ENCODE assay signal across 27 cellular contexts in the genomic region with DNA sequence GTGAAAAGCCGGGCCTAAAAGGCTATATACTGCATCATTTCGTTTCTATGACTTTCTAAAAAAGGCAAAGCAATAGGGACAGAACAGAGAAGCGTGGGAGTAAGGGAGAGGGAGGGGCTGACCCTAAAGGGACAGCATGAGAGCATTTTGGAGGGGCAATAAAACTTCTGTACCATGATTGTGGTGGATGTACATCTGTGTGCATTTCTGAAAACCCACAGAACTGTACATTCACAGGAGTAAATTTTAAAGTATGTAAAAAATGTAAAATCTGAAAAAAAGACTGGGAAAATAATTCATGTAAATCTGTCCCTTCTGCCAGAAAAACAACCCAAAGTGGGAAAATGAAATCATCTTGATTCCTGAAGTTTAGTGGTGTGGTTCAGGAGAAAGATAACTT.
A peak's percentile ranks its signal among the peaks of the same experiment; 100 is the strongest.
DNase-seq lines count a peak whose midpoint lies in the region; ATAC-seq and TF ChIP-seq lines count a peak whose summit lies in the region.
"Had no signal": no experiment of that assay in that cellular context is flagged by ENCODE, and none has a peak within 500 bp of the region (broad histone marks: within the 10 kb centered on the region; RNA-seq: fewer than 3 reads in every experiment).

No MANE protein-coding gene starts in this region.

- H3K4me2 ChIP-seq in hepatocyte: no peak overlapping the region

- 72% methylated on average over 3 of the region's 3 CpGs for WGBS in hepatocyte (ENCODE audit: low lambda C conversion rate, missing lambda C conversion rate)

- no peaks in the 10 kb centered on the region for H3K9me3 Mint-ChIP-seq in osteocyte (ENCODE audit: unreplicated experiment)
- H3K9me3 Mint-ChIP-seq: activated B cell treated with CpG ODN at 0.5 μM for 24 hours; activated T-helper 17 cell treated with anti-CD3 and anti-CD28 coated beads, Interleukin-2, amount 50 U/mL, for 72 hours; endodermal cell; type B pancreatic cell had no signal

- H3K4me1 ChIP-seq in hepatocyte (ENCODE audit: insufficient read depth): no peaks in the 10 kb centered on the region
- H3K4me1 ChIP-seq: esophagus muscularis mucosa, heart left ventricle had no signal

- H3K36me3 ChIP-seq in hepatocyte (replicated peaks; ENCODE audit: insufficient read depth, low read depth): no peaks in the 10 kb centered on the region
- H3K36me3 ChIP-seq: esophagus muscularis mucosa, heart left ventricle, neutrophil had no signal

- no peaks in the 10 kb centered on the region for H4K20me1 ChIP-seq in hepatocyte (ENCODE audit: insufficient read depth, poor library complexity, severe bottlenecking)

- no peak overlapping the region for H3K27ac ChIP-seq in hepatocyte
- H3K27ac ChIP-seq: esophagus muscularis mucosa, heart left ventricle, neutrophil had no signal

- H3K27me3 Mint-ChIP-seq in osteocyte (ENCODE audit: unreplicated experiment): no peaks in the 10 kb centered on the region
- H3K27me3 Mint-ChIP-seq: activated B cell treated with CpG ODN at 0.5 μM for 24 hours had no signal

- TF ChIP-seq CTCF in osteocyte (IDR thresholded peaks at IDR 0.05): no peak
- no peak for TF ChIP-seq CTCF in hepatocyte (IDR thresholded peaks at IDR 0.05; ENCODE audit: poor library complexity)

- DNase-seq in HS-27A (ENCODE audit: low read depth): peak; percentile 85
- DNase-seq in amniotic stem cell (lab: John Stamatoyannopoulos, UW): peak; percentile 18
- peak; percentile 79 for DNase-seq in fibroblast of peridontal ligament (ENCODE audit: extremely low read depth)
- DNase-seq in osteocyte (ENCODE audit: extremely low spot score, unreplicated experiment): no peak
- no peak for DNase-seq in hepatocyte (ENCODE audit: low spot score)
- no peak for DNase-seq in HuH-7.5 (ENCODE audit: low spot score)
- DNase-seq in SIG-M5 (lab: John Stamatoyannopoulos, UW): no peak
- DNase-seq: activated B cell treated with CpG ODN at 0.5 μM for 24 hours; activated CD4-positive, alpha-beta T cell treated with anti-CD3 and anti-CD28 coated beads, Interleukin-2, amount 50 U/mL, for 48 hours; activated CD8-positive, alpha-beta memory T cell treated with anti-CD3 and anti-CD28 coated beads, Interleukin-2, amount 50 U/mL, for 4 hours; cortex of kidney; endodermal cell; heart left ventricle; left colon; mesendoderm; NCI-H2029 treated with DMSO at 0.1 percent for 48 hours; NCI-H226; NCI-H748 treated with DMSO at 0.1 percent for 48 hours; small intestine; stimulated activated CD4-positive, alpha-beta T cell treated with anti-CD3 and anti-CD28 coated beads, Interleukin-2, amount 100 ng/mL, for 24 hours; T1000 had no signal

- H3K9me2 ChIP-seq in hepatocyte (replicated peaks; ENCODE audit: insufficient read depth): no peaks in the 10 kb centered on the region

- no peak overlapping the region for H2AFZ ChIP-seq in hepatocyte

- H3K4me3 ChIP-seq in hepatocyte: no peak overlapping the region
- H3K4me3 ChIP-seq: esophagus muscularis mucosa, heart left ventricle had no signal

- H3K36me3 Mint-ChIP-seq in osteocyte (ENCODE audit: unreplicated experiment): no peaks in the 10 kb centered on the region
- H3K36me3 Mint-ChIP-seq: activated naive CD8-positive, alpha-beta T cell; type B pancreatic cell had no signal

- no peaks in the 10 kb centered on the region for H3K79me2 ChIP-seq in hepatocyte

- H3K4me1 Mint-ChIP-seq in osteocyte (ENCODE audit: unreplicated experiment): peaks cover 33% of the 10 kb centered on the region
- H3K4me1 Mint-ChIP-seq: activated B cell treated with CpG ODN at 0.5 μM for 24 hours; activated T-helper 17 cell treated with anti-CD3 and anti-CD28 coated beads, Interleukin-2, amount 50 U/mL, for 72 hours; endodermal cell had no signal

- H3K9me3 ChIP-seq in hepatocyte (ENCODE audit: low read depth): no peaks in the 10 kb centered on the region
- H3K9me3 ChIP-seq: esophagus muscularis mucosa, heart left ventricle, neutrophil had no signal

- H3K27ac Mint-ChIP-seq in osteocyte (ENCODE audit: unreplicated experiment): peak overlapping the region; percentile 20
- H3K27ac Mint-ChIP-seq: activated B cell treated with CpG ODN at 0.5 μM for 24 hours; activated naive CD8-positive, alpha-beta T cell; activated T-helper 17 cell treated with anti-CD3 and anti-CD28 coated beads, Interleukin-2, amount 50 U/mL, for 72 hours; endodermal cell; type B pancreatic cell had no signal

- H3K4me3 Mint-ChIP-seq in osteocyte (ENCODE audit: unreplicated experiment): no peak overlapping the region
- H3K4me3 Mint-ChIP-seq: activated B cell treated with CpG ODN at 0.5 μM for 24 hours; activated naive CD8-positive, alpha-beta T cell; activated T-helper 17 cell treated with anti-CD3 and anti-CD28 coated beads, Interleukin-2, amount 50 U/mL, for 72 hours; endodermal cell; type B pancreatic cell had no signal

- no peak for ATAC-seq in HG02623 (IDR thresholded peaks at IDR 0.05; ENCODE audit: unreplicated experiment)
- ATAC-seq: activated T-helper 17 cell treated with anti-CD3 and anti-CD28 coated beads, Interleukin-2, amount 50 U/mL, for 72 hours; heart left ventricle; left colon had no signal

- no peaks in the 10 kb centered on the region for H3K27me3 ChIP-seq in hepatocyte
- H3K27me3 ChIP-seq: esophagus muscularis mucosa, neutrophil had no signal

Comparison
In these comparisons a context has a peak if more than half of its experiments do, and no peak if none do; other contexts are left out.
1. DNase-seq: peak in HS-27A (single experiment), amniotic stem cell (single experiment) and fibroblast of peridontal ligament (single experiment); none in osteocyte (single experiment), hepatocyte (single experiment), HuH-7.5 (single experiment) and SIG-M5 (single experiment).